In the genomic region with DNA sequence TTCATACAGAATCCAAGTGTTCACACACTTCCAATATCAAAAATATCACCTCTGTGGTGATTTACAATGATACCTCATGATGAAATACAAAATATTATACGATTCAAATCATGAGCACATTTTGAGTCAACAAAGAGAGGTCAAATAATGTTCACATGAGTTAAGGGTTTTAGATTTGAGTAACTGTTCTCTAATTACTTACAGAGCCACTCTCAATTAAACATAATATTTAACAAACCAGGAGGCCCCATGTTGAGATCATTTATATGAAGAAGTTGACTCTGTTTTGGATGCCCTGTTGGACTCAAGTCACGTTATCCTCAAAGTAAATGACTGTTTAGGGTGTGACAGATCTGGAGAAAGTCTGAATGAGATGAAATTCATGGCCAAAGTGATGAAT, we compare ENCODE assay signal across 29 cellular contexts. TPM values are rescaled to one million over a fixed set of nuclear protein-coding genes. Genes with fewer than 3 reads are reported as not detected.
DNase-seq lines count a peak whose midpoint lies in the region; ATAC-seq, FAIRE-seq and TF ChIP-seq lines count a peak whose summit lies in the region.
"Had no signal": no experiment of that assay in that cellular context is flagged by ENCODE, and none has a peak within 500 bp of the region (broad histone marks: within the 10 kb centered on the region; RNA-seq: fewer than 3 reads in every experiment).

No MANE protein-coding gene starts in this region.

- no peaks in the 10 kb centered on the region for H3K27me3 ChIP-seq in SJSA1 (replicated peaks)
- no peaks in the 10 kb centered on the region for H3K27me3 ChIP-seq in fibroblast of lung (ENCODE audit: control insufficient read depth, insufficient read depth, low read length)
- no peaks in the 10 kb centered on the region for H3K27me3 ChIP-seq in smooth muscle cell (ENCODE audit: low read depth)
- no peaks in the 10 kb centered on the region for H3K27me3 ChIP-seq in right cardiac atrium (ENCODE audit: control insufficient read depth, insufficient read depth)
- H3K27me3 ChIP-seq: BLaER1 treated with 17β-estradiol and CSF1 and Interleukin-3, amounts not matched to agents 10 nM and 100 nM; body of pancreas; ovary; upper lobe of left lung had no signal

- no peaks in the 10 kb centered on the region for H3K79me2 ChIP-seq in fibroblast of lung (ENCODE audit: control insufficient read depth, insufficient read depth, low read length)
- peaks cover 67% of the 10 kb centered on the region for H3K79me2 ChIP-seq in smooth muscle cell (ENCODE audit: low read depth)

- H3K9ac ChIP-seq in fibroblast of lung (ENCODE audit: insufficient read depth, low read length) (no peak overlapping the region), smooth muscle cell (ENCODE audit: low read depth) (no peak overlapping the region)
- H3K9ac ChIP-seq: BLaER1 treated with 17β-estradiol and CSF1 and Interleukin-3, amounts not matched to agents 10 nM and 100 nM had no signal

- H3K4me2 ChIP-seq in fibroblast of lung (ENCODE audit: extremely low read depth, insufficient read depth, low read length) (peak overlapping the region; percentile 15), smooth muscle cell (peak overlapping the region; percentile 22)
- H3K4me2 ChIP-seq: BLaER1 treated with 17β-estradiol and CSF1 and Interleukin-3, amounts not matched to agents 10 nM and 100 nM had no signal

- H3K4me3 ChIP-seq in SJSA1 (no peak overlapping the region), fibroblast of lung (replicated peaks in 1 of 4; ENCODE audit: control extremely low read depth in 1 of 4, insufficient read depth in 1 of 4, low read depth in 3 of 4, low read length in 4 of 4) (no peak overlapping the region), smooth muscle cell (no peak overlapping the region), right cardiac atrium (ENCODE audit: low read length) (no peak overlapping the region)
- H3K4me3 ChIP-seq: BLaER1 treated with 17β-estradiol and CSF1 and Interleukin-3, amounts not matched to agents 10 nM and 100 nM; body of pancreas; HAP-1; ovary; upper lobe of left lung had no signal

- H3K9me3 ChIP-seq in SJSA1 (replicated peaks) (no peaks in the 10 kb centered on the region), fibroblast of lung (ENCODE audit: control insufficient read depth, insufficient read depth, low read depth, low read length) (no peaks in the 10 kb centered on the region), smooth muscle cell (replicated peaks; ENCODE audit: low read depth) (no peaks in the 10 kb centered on the region), right cardiac atrium (ENCODE audit: control insufficient read depth, low read length) (no peaks in the 10 kb centered on the region)
- H3K9me3 ChIP-seq: BLaER1 treated with 17β-estradiol and CSF1 and Interleukin-3, amounts not matched to agents 10 nM and 100 nM; body of pancreas; Caco-2; HAP-1; ovary; upper lobe of left lung had no signal

- H3K27ac ChIP-seq in SJSA1 (peak overlapping the region; percentile 99), fibroblast of lung (ENCODE audit: insufficient read depth, low read length) (no peak overlapping the region), smooth muscle cell (ENCODE audit: low read depth) (peak overlapping the region; percentile 88), right cardiac atrium (ENCODE audit: low read length) (no peak overlapping the region)
- H3K27ac ChIP-seq: BLaER1 treated with 17β-estradiol and CSF1 and Interleukin-3, amounts not matched to agents 10 nM and 100 nM; body of pancreas; ovary had no signal

- no peak for DNase-seq in SJSA1 (ENCODE audit: low read depth in 1 of 2, low spot score in 2 of 2)
- no peak for DNase-seq in fibroblast of lung (ENCODE audit: low read depth in 2 of 2)
- DNase-seq in smooth muscle cell (lab: John Stamatoyannopoulos, UW; ENCODE audit: unreplicated experiment), result no peak
- DNase-seq in stimulated activated CD8-positive, alpha-beta memory T cell treated with anti-CD3 and anti-CD28 coated beads, Interleukin-4, amount 100 ng/mL, for 48 hours, result no peak
- no peak for DNase-seq in right cardiac atrium
- DNase-seq in Right ventricle myocardium inferior (ENCODE audit: missing footprints), result no peak
- no peak for DNase-seq in occipital lobe (lab: John Stamatoyannopoulos, UW)
- DNase-seq: activated CD4-positive, alpha-beta memory T cell treated with anti-CD3 and anti-CD28 coated beads for 36 hours; activated effector memory CD4-positive, alpha-beta T cell treated with anti-CD3 and anti-CD28 coated beads, Interleukin-2, amount 50 U/mL, for 16 hours; activated naive CD8-positive, alpha-beta T cell treated with anti-CD3 and anti-CD28 coated beads, Interleukin-2, amount 10 ng/mL, durations not matched to agents 7 days and 5 days; body of pancreas; Caco-2; DND-41; effector memory CD4-positive, alpha-beta T cell; naive B cell; NCI-H1048; NCI-H1694 treated with DMSO at 0.1 percent for 48 hours; NCI-H69; ovary; retina; stimulated activated CD4-positive, alpha-beta T cell treated with anti-CD3 and anti-CD28 coated beads, Interleukin-12 subunit alpha, Interleukin-12 subunit beta, amount 100 ng/mL, for 4 hours; T1000; upper lobe of left lung had no signal

- H4K20me1 ChIP-seq in fibroblast of lung (ENCODE audit: control insufficient read depth, extremely low read depth, insufficient read depth, low read length) (no peaks in the 10 kb centered on the region), smooth muscle cell (ENCODE audit: low read depth) (peaks cover 23% of the 10 kb centered on the region)
- H4K20me1 ChIP-seq: BLaER1 treated with 17β-estradiol and CSF1 and Interleukin-3, amounts not matched to agents 10 nM and 100 nM had no signal

- TF ChIP-seq CTCF in fibroblast of lung (conservative IDR thresholded peaks at IDR 0.05 in 1 of 2, IDR thresholded peaks at IDR 0.05 in 1 of 2; ENCODE audit: low read depth in 1 of 2, low read length in 2 of 2) (no peak), smooth muscle cell (IDR thresholded peaks at IDR 0.05; ENCODE audit: borderline replicate concordance, insufficient read depth, poor library complexity, severe bottlenecking) (no peak)

- 93% methylated on average over 2 of the region's 2 CpGs for WGBS in smooth muscle cell (ENCODE audit: low lambda C conversion rate)
- 82% methylated on average over 2 of the region's 2 CpGs for WGBS in right cardiac atrium

- peaks cover 64% of the 10 kb centered on the region for H3K4me1 ChIP-seq in SJSA1 (replicated peaks)
- H3K4me1 ChIP-seq in fibroblast of lung (ENCODE audit: control insufficient read depth, extremely low read depth, insufficient read depth, low read length), result peaks cover 36% of the 10 kb centered on the region
- H3K4me1 ChIP-seq in smooth muscle cell (ENCODE audit: low read depth), result peaks cover 47% of the 10 kb centered on the region
- H3K4me1 ChIP-seq in right cardiac atrium (ENCODE audit: control insufficient read depth, insufficient read depth, low read length), result peaks cover 29% of the 10 kb centered on the region

- intact Hi-C loops in right cardiac atrium (cut with DNase I) (no loop called here), Right ventricle myocardium inferior (cut with DNase I) (no loop called here)

- peaks cover 29% of the 10 kb centered on the region for H3K36me3 ChIP-seq in SJSA1
- H3K36me3 ChIP-seq in fibroblast of lung (ENCODE audit: control insufficient read depth, insufficient read depth, low read length), result no peaks in the 10 kb centered on the region
- no peaks in the 10 kb centered on the region for H3K36me3 ChIP-seq in smooth muscle cell (ENCODE audit: low read depth)
- H3K36me3 ChIP-seq: BLaER1 treated with 17β-estradiol and CSF1 and Interleukin-3, amounts not matched to agents 10 nM and 100 nM; ovary had no signal

- ATAC-seq in right cardiac atrium, result no peak
- no peak for ATAC-seq in Right ventricle myocardium inferior
- ATAC-seq: body of pancreas, HepG2 had no signal

- peak; percentile 34 for FAIRE-seq in G401.6 (lab: Jason Lieb, UNC)
- FAIRE-seq: frontal cortex, GM12891, HepG2 had no signal

- peaks cover 59% of the 10 kb centered on the region for H3F3A ChIP-seq in smooth muscle cell (ENCODE audit: low read depth)

- no peak overlapping the region for H2AFZ ChIP-seq in fibroblast of lung (ENCODE audit: low read length)
- no peak overlapping the region for H2AFZ ChIP-seq in smooth muscle cell (ENCODE audit: low read depth)

RNA-seq across cellular contexts. Expression of a gene that starts 53.5 kb away (rescaled TPM):
- 48.9 and 60.6 TPM in 2 replicates for total RNA-seq in SJSA1 (2014; rRNA removed; shearing (Covaris generic))
- total RNA-seq in fibroblast of lung (4.6 and 5.1 TPM in 2 replicates), smooth muscle cell (54.0 and 64.2 TPM in 2 replicates), right cardiac atrium (10 to 100 TPM; 20.1 to 30.2 (median 23.7) TPM), Right ventricle myocardium inferior (42.1 TPM), occipital lobe (40.6 TPM)
- polyA plus RNA-seq in fibroblast of lung (4.6 and 20.7 TPM in 2 replicates), smooth muscle cell (35.3 and 38.8 TPM in 2 replicates), right cardiac atrium (10.0 TPM)
- 3.3 and 17.2 TPM in 2 replicates for polyA plus RNA-seq in fibroblast of lung (2012)
- 6.4 and 24.2 TPM in 2 replicates for polyA minus RNA-seq in fibroblast of lung (ENCODE audit: low replicate concordance)
- total RNA-seq: activated naive CD8-positive, alpha-beta T cell treated with anti-CD3 and anti-CD28 coated beads, Interleukin-2, amount 10 ng/mL, durations not matched to agents 7 days and 5 days had no signal

Comparison
In these comparisons a context has a peak if more than half of its experiments do, and no peak if none do; other contexts are left out.
1. H3K27ac ChIP-seq: peak in SJSA1 (single experiment) and smooth muscle cell (single experiment); none in fibroblast of lung (single experiment) and right cardiac atrium (single experiment).